16 cellular contexts compared by ENCODE assay signal in genomic region chr4:182922551-182923284, GRCh38. TPM values are rescaled to one million over a fixed set of nuclear protein-coding genes. Genes with fewer than 3 reads are reported as not detected.
A peak's percentile ranks its signal among the peaks of the same experiment; 100 is the strongest.
DNase-seq lines count a peak whose midpoint lies in the region; TF ChIP-seq lines count a peak whose summit lies in the region.
"Had no signal": no experiment of that assay in that cellular context is flagged by ENCODE, and none has a peak within 500 bp of the region (broad histone marks: within the 10 kb centered on the region; RNA-seq: fewer than 3 reads in every experiment).

No MANE protein-coding gene starts in this region.

- TF ChIP-seq CTCF in Loucy (conservative IDR thresholded peaks at IDR 0.05; ENCODE audit: low read length) (no peak), choroid plexus epithelial cell (conservative IDR thresholded peaks at IDR 0.05; ENCODE audit: low read depth, low read length) (no peak)

- H3K4me2 ChIP-seq in Loucy (ENCODE audit: low read depth, low read length, poor library complexity, severe bottlenecking), result no peak overlapping the region
- H3K4me2 ChIP-seq in mesenchymal stem cell (ENCODE audit: low read length, poor library complexity, severe bottlenecking), result peak overlapping the region; percentile 13
- no peak overlapping the region for H3K4me2 ChIP-seq in neuronal stem cell (ENCODE audit: insufficient read depth, low read length, poor library complexity, severe bottlenecking)

- H3K9me3 ChIP-seq in Loucy (ENCODE audit: insufficient read depth, low read depth, low read length) (no peaks in the 10 kb centered on the region), mesenchymal stem cell (ENCODE audit: control insufficient read depth, low read length) (no peaks in the 10 kb centered on the region), neuronal stem cell (replicated peaks in 1 of 2; ENCODE audit: control insufficient read depth in 2 of 2, insufficient read depth in 1 of 2, low read depth in 1 of 2, low read length in 2 of 2) (no peaks in the 10 kb centered on the region), MG63 (no peaks in the 10 kb centered on the region)
- H3K9me3 ChIP-seq: tibial nerve had no signal

- H2AK5ac ChIP-seq in mesenchymal stem cell (ENCODE audit: low read length, severe bottlenecking) (no peak overlapping the region), neuronal stem cell (ENCODE audit: low read depth, low read length) (no peak overlapping the region)

- H4K8ac ChIP-seq in mesenchymal stem cell (ENCODE audit: low read length) (no peak overlapping the region), neuronal stem cell (ENCODE audit: low read depth, low read length) (no peak overlapping the region)

- no peaks in the 10 kb centered on the region for H3K79me2 ChIP-seq in Loucy (ENCODE audit: insufficient read depth, low read length)

- H3K4me3 ChIP-seq in Loucy (ENCODE audit: low read length, poor library complexity, severe bottlenecking), result no peak overlapping the region
- H3K4me3 ChIP-seq in choroid plexus epithelial cell (ENCODE audit: low read depth, low read length), result no peak overlapping the region
- no peak overlapping the region for H3K4me3 ChIP-seq in mesenchymal stem cell (ENCODE audit: insufficient read depth in 1 of 2, low read depth in 1 of 2, low read length in 2 of 2)
- H3K4me3 ChIP-seq in neuronal stem cell (ENCODE audit: low read length in 2 of 2), result no peak overlapping the region
- no peak overlapping the region for H3K4me3 ChIP-seq in MG63

- H3F3A ChIP-seq in Loucy (ENCODE audit: low read depth), result 0 out of 2 replicates have a peak, but pooled peaks cover 2% of the 10 kb centered on the region

- H3K14ac ChIP-seq in mesenchymal stem cell (ENCODE audit: low read length in 2 of 2) (no peak overlapping the region), neuronal stem cell (ENCODE audit: low read length) (no peak overlapping the region)

- H3K79me1 ChIP-seq in mesenchymal stem cell (replicated peaks; ENCODE audit: low read length, poor library complexity, severe bottlenecking) (no peaks in the 10 kb centered on the region), neuronal stem cell (ENCODE audit: low read depth, low read length) (no peaks in the 10 kb centered on the region)

- no peak overlapping the region for H3K9ac ChIP-seq in Loucy (ENCODE audit: low read depth, low read length, poor library complexity, severe bottlenecking)
- H3K9ac ChIP-seq in mesenchymal stem cell (ENCODE audit: low read length), result no peak overlapping the region
- no peak overlapping the region for H3K9ac ChIP-seq in neuronal stem cell (ENCODE audit: low read depth, low read length, poor library complexity)

- H4K20me1 ChIP-seq in Loucy (ENCODE audit: insufficient read depth, low read length, poor library complexity, severe bottlenecking), result no peaks in the 10 kb centered on the region

- H2BK12ac ChIP-seq in mesenchymal stem cell (ENCODE audit: low read length in 2 of 2) (no peak overlapping the region), neuronal stem cell (ENCODE audit: low read length) (no peak overlapping the region)

- H3K23ac ChIP-seq in mesenchymal stem cell (ENCODE audit: low read length in 2 of 2) (no peak overlapping the region), neuronal stem cell (ENCODE audit: low read depth, low read length, poor library complexity) (no peak overlapping the region)

- no peaks in the 10 kb centered on the region for H3K27me3 ChIP-seq in Loucy (ENCODE audit: insufficient read depth, low read length, poor library complexity, severe bottlenecking)
- H3K27me3 ChIP-seq in mesenchymal stem cell (ENCODE audit: control insufficient read depth in 1 of 2, insufficient read depth in 1 of 2, low read length in 2 of 2), result peaks cover 0 to 8% of the 10 kb centered on the region in 2 experiments
- H3K27me3 ChIP-seq in neuronal stem cell (ENCODE audit: control insufficient read depth in 3 of 3, insufficient read depth in 3 of 3, low read depth in 1 of 3, low read length in 3 of 3), result no peaks in the 10 kb centered on the region
- H3K27me3 ChIP-seq in MG63, result no peaks in the 10 kb centered on the region
- H3K27me3 ChIP-seq: tibial nerve had no signal

- H2BK5ac ChIP-seq in mesenchymal stem cell (ENCODE audit: low read depth, low read length, poor library complexity, severe bottlenecking) (no peak overlapping the region), neuronal stem cell (ENCODE audit: low read length) (no peak overlapping the region)

- DNase-seq in AG08396 (ENCODE audit: low spot score) (peak; percentile 33), choroid plexus epithelial cell (ENCODE audit: low read depth) (peak; percentile 45), mesenchymal stem cell (peak; percentile 15), neuronal stem cell (ENCODE audit: low spot score) (no peak), AG20443 (ENCODE audit: low spot score) (no peak), GF-D8 (lab: John Stamatoyannopoulos, UW) (no peak), MG63 (no peak)
- DNase-seq: activated B cell treated with CpG ODN at 0.5 μM for 24 hours; activated CD8-positive, alpha-beta memory T cell treated with anti-CD3 and anti-CD28 coated beads, Interleukin-2, amount 10 ng/mL, durations not matched to agents 7 days and 5 days; cerebellar nuclear complex; DND-41; erythroblast; NCI-H187 treated with DMSO at 0.1 percent for 48 hours; posterior cingulate gyrus had no signal

- WGBS in mesenchymal stem cell, result 93% methylated on average over 11 of the region's 13 CpGs
- WGBS in neuronal stem cell (ENCODE audit: extremely low coverage in 2 of 2, insufficient read length in 2 of 2, insufficient replicate concordance in 1 of 2), 2 donors, result no CpG with 5 or more reads among the region's 13 CpGs

- H3K27ac ChIP-seq in mesenchymal stem cell (ENCODE audit: low read length, poor library complexity, severe bottlenecking) (peak overlapping the region; percentile 64), neuronal stem cell (replicated peaks; ENCODE audit: low read length) (no peak overlapping the region)
- H3K27ac ChIP-seq: tibial nerve had no signal

- H3K4me1 ChIP-seq in Loucy (ENCODE audit: insufficient read depth, low read length, poor library complexity, severe bottlenecking) (peaks cover 13% of the 10 kb centered on the region), mesenchymal stem cell (ENCODE audit: control insufficient read depth, insufficient read depth, low read depth, low read length) (peaks cover 5% of the 10 kb centered on the region), neuronal stem cell (ENCODE audit: control insufficient read depth in 2 of 2, insufficient read depth in 1 of 2, low read depth in 1 of 2, low read length in 2 of 2) (no peaks in the 10 kb centered on the region)

- H3K36me3 ChIP-seq in Loucy (ENCODE audit: insufficient read depth, low read length) (no peaks in the 10 kb centered on the region), mesenchymal stem cell (ENCODE audit: control insufficient read depth in 1 of 2, insufficient read depth in 2 of 2, low read depth in 1 of 2, low read length in 2 of 2) (no peaks in the 10 kb centered on the region), neuronal stem cell (replicated peaks in 1 of 2; ENCODE audit: control insufficient read depth in 2 of 2, insufficient read depth in 2 of 2, low read length in 2 of 2) (no peaks in the 10 kb centered on the region), MG63 (no peaks in the 10 kb centered on the region)
- H3K36me3 ChIP-seq: tibial nerve had no signal

- H3K18ac ChIP-seq in mesenchymal stem cell (ENCODE audit: low read depth in 1 of 2, low read length in 2 of 2) (no peak overlapping the region), neuronal stem cell (ENCODE audit: low read length) (no peak overlapping the region)

- H2BK15ac ChIP-seq in mesenchymal stem cell (ENCODE audit: low read depth, poor library complexity, severe bottlenecking) (no peak overlapping the region), neuronal stem cell (ENCODE audit: low read length) (no peak overlapping the region)

- H3K4ac ChIP-seq in mesenchymal stem cell (ENCODE audit: low read depth in 1 of 2, low read length in 2 of 2), result no peak overlapping the region
- H3K4ac ChIP-seq in neuronal stem cell (ENCODE audit: low read length), result no peak overlapping the region

- H3K9me2 ChIP-seq in Loucy (replicated peaks; ENCODE audit: low read depth, low read length), result no peaks in the 10 kb centered on the region

- H2BK120ac ChIP-seq in mesenchymal stem cell (ENCODE audit: low read depth, low read length), result no peak overlapping the region
- H2BK120ac ChIP-seq in neuronal stem cell (ENCODE audit: low read depth, low read length), result no peak overlapping the region

- H2AFZ ChIP-seq in Loucy (ENCODE audit: low read length) (0 out of 2 replicates have a peak overlapping the region, but pooled peaks have one; percentile 29), mesenchymal stem cell (ENCODE audit: low read depth, low read length) (no peak overlapping the region), neuronal stem cell (ENCODE audit: low read length) (no peak overlapping the region)

- H4K91ac ChIP-seq in mesenchymal stem cell (ENCODE audit: low read length) (no peak overlapping the region), neuronal stem cell (ENCODE audit: low read depth, low read length, poor library complexity) (no peak overlapping the region)

RNA-seq across cellular contexts. Expression of gene DCTD, which starts 5.5 kb away (rescaled TPM):
- 129 TPM for polyA plus RNA-seq in mesenchymal stem cell (2013, experiment 1 of 2)
- 133 TPM for polyA plus RNA-seq in mesenchymal stem cell (2013, experiment 2 of 2)
- 95.6 TPM for polyA plus RNA-seq in neuronal stem cell (2013, experiment 1 of 2)
- polyA plus RNA-seq in neuronal stem cell (2013, experiment 2 of 2), result 95.4 TPM
- 119 and 137 TPM in 2 replicates for total RNA-seq in MG63 (2014; rRNA removed; shearing (Covaris generic); ENCODE audit: low replicate concordance)

Comparison
In these comparisons a context has a peak if more than half of its experiments do, and no peak if none do; other contexts are left out.
1. DNase-seq: peak in AG08396 (single experiment), choroid plexus epithelial cell (single experiment) and mesenchymal stem cell (single experiment); none in neuronal stem cell (single experiment), AG20443 (single experiment), GF-D8 (single experiment) and MG63 (single experiment).